8 cellular contexts compared by ENCODE assay signal in genomic region chr20:17966432-17967312, GRCh38. TPM values are rescaled to one million over a fixed set of nuclear protein-coding genes. Genes with fewer than 3 reads are reported as not detected.
DNase-seq lines count a peak whose midpoint lies in the region; ATAC-seq and TF ChIP-seq lines count a peak whose summit lies in the region.

No MANE protein-coding gene starts in this region.

- peak overlapping the region; percentile 96 to 98 (median 97) for H3K27ac Mint-ChIP-seq in CD14-positive monocyte

- H3K36me3 Mint-ChIP-seq in CD14-positive monocyte = peaks cover 6 to 7% of the 10 kb centered on the region in 2 donors

- H3K4me3 ChIP-seq in esophagus (ENCODE audit: low read depth in 1 of 2, low read length in 2 of 2) (peak overlapping the region; percentile 35 to 88), ovary (peak overlapping the region; percentile 55)

- H3K27me3 ChIP-seq in esophagus (ENCODE audit: control insufficient read depth in 1 of 2, insufficient read depth in 2 of 2, low read length in 2 of 2) (no peaks in the 10 kb centered on the region), ovary (no peaks in the 10 kb centered on the region)

- WGBS in esophagus, 2 donors = 7 to 8% methylated on average over 9 of the region's 9 CpGs
- WGBS in ovary, 3 donors = 3 to 7% (median 4%) methylated on average over 9 of the region's 9 CpGs

- H3K4me1 ChIP-seq in esophagus (ENCODE audit: control insufficient read depth in 2 of 2, insufficient read depth in 2 of 2, low read length in 1 of 2) = peaks cover 0 to 5% of the 10 kb centered on the region in 2 donors
- H3K4me1 ChIP-seq in ovary (ENCODE audit: insufficient read depth) = peaks cover 26% of the 10 kb centered on the region

- intact Hi-C loops in CD14-positive monocyte (cut with micrococcal nuclease) = loop anchor here (5.0 to 10.0 kb wide), 2 partner anchors 284 to 318 kb away; partner anchors contain the start of genes RRBP1 (in 2 of the 2) and ZNF133 (in 1 of the 2)
- intact Hi-C loops in ovary (cut with DNase I) = loop anchor here in 1 of 4 donors (5.0 kb wide), 1 partner anchor 284 kb away; the partner anchor contains the start of gene RRBP1
- intact Hi-C loops in left colon (cut with DNase I, micrococcal nuclease) = no loop called here

- H3K36me3 ChIP-seq in esophagus (ENCODE audit: control insufficient read depth in 2 of 2, insufficient read depth in 2 of 2, low read length in 1 of 2) (no peaks in the 10 kb centered on the region), ovary (no peaks in the 10 kb centered on the region)

- H3K27me3 Mint-ChIP-seq in CD14-positive monocyte (ENCODE audit: low read depth in 3 of 3) = no peaks in the 10 kb centered on the region

- DNase-seq in CD14-positive monocyte (ENCODE audit: low spot score) (no peak), HEK293T (ENCODE audit: extremely low spot score) (no peak), SW480 (ENCODE audit: low spot score) (peak; percentile 51), ovary (no peak), left colon (no peak)

- H3K27ac ChIP-seq in esophagus (ENCODE audit: low read depth in 2 of 2, low read length in 1 of 2) (peak overlapping the region; percentile 80 to 81), ovary (peak overlapping the region in 1 of 2 donors; percentile 97)

- no peak for TF ChIP-seq EP300 in ovary (IDR thresholded peaks at IDR 0.05)

- no peak for ATAC-seq in GM21825 (IDR thresholded peaks at IDR 0.05; ENCODE audit: unreplicated experiment)
- no peak for ATAC-seq in GM21515 (IDR thresholded peaks at IDR 0.05; ENCODE audit: unreplicated experiment)
- no peak for ATAC-seq in left colon

- H3K4me3 Mint-ChIP-seq in CD14-positive monocyte = peak overlapping the region; percentile 88 to 92

- POLR2A ChIA-PET in HEK293T (lab: Yijun Ruan, JAX) = interaction anchor here (0.8 to 5.5 kb wide), 5 partner anchors 8 to 321 kb away, joined by 3 to 42 read pairs (median 4); no protein-coding TSS in a partner anchor

- TF ChIP-seq CTCF in CD14-positive monocyte (IDR thresholded peaks at IDR 0.05) (peak; percentile 35), ovary (IDR thresholded peaks at IDR 0.05) (peak in 1 of 3 donors; percentile 11)

- peaks cover 0 to 3% (median 0%) of the 10 kb centered on the region in 7 donors for H3K9me3 Mint-ChIP-seq in CD14-positive monocyte

- no peak for TF ChIP-seq POLR2A in ovary (IDR thresholded peaks at IDR 0.05)

- H3K9me3 ChIP-seq in esophagus (ENCODE audit: control insufficient read depth in 2 of 2, insufficient read depth in 1 of 2, low read depth in 1 of 2, low read length in 1 of 2) (no peaks in the 10 kb centered on the region), ovary (no peaks in the 10 kb centered on the region)

- CTCF ChIA-PET in HEK293T (lab: Yijun Ruan, JAX) = interaction anchor here (0.6 to 0.7 kb wide), 2 partner anchors 12 to 27 kb away, joined by 3 read pairs; no protein-coding TSS in a partner anchor

- peaks cover 74% of the 10 kb centered on the region for H3K4me1 Mint-ChIP-seq in CD14-positive monocyte

TF ChIP-seq in HEK293T, 16 proteins besides CTCF, POLR2A, EP300 and RAD21:
- no peak for TF ChIP-seq CTBP1 (IDR thresholded peaks at IDR 0.05; ENCODE audit: borderline replicate concordance)
- TF ChIP-seq ZNF384 (IDR thresholded peaks at IDR 0.05) = peak; percentile 79; the same call in 1 of the 2 replicates
TF ChIP-seq in HEK293T: peak in this region for 1.

RNA-seq across cellular contexts. Expression of gene SNX5, which starts 1.9 kb away (rescaled TPM):
- polyA plus RNA-seq in CD14-positive monocyte = 10 to 100 TPM; 55.6 to 66.1 TPM
- polyA plus RNA-seq in esophagus = 10 to 100 TPM; 51.2 to 58.9 TPM
- 100 to 1,000 TPM in 4 of 7 donors, 10 to 100 TPM in 3; 74.2 to 138 (median 101) TPM for total RNA-seq in ovary
- polyA plus RNA-seq in ovary = 100 to 1,000 TPM in 1 of 2 donors, 10 to 100 TPM in 1; 74.0 to 143 TPM
- total RNA-seq in left colon = 10 to 100 TPM; 95.3 to 98.4 TPM

RNA-seq across cellular contexts. Expression of gene MGME1, which starts 2.1 kb away (rescaled TPM):
- polyA plus RNA-seq in CD14-positive monocyte (10 to 100 TPM in 1 of 2 donors, 1 to 10 TPM in 1; 2.5 to 13.4 TPM), esophagus (10 to 100 TPM in 1 of 2 donors, 1 to 10 TPM in 1; 9.6 to 14.5 TPM), ovary (10 to 100 TPM in 1 of 2 donors, 1 to 10 TPM in 1; 7.8 to 11.5 TPM)
- total RNA-seq in ovary (10 to 100 TPM in 1 of 7 donors, 1 to 10 TPM in 6; 5.1 to 11.9 (median 8.3) TPM), left colon (10 to 100 TPM; 17.1 to 22.0 TPM)

Comparison
In these comparisons a context has a peak if more than half of its experiments do, and no peak if none do; other contexts are left out.
1. intact Hi-C loops: an anchor here in CD14-positive monocyte (5.0 to 10.0 kb wide); none called in left colon.